In the genomic region with DNA sequence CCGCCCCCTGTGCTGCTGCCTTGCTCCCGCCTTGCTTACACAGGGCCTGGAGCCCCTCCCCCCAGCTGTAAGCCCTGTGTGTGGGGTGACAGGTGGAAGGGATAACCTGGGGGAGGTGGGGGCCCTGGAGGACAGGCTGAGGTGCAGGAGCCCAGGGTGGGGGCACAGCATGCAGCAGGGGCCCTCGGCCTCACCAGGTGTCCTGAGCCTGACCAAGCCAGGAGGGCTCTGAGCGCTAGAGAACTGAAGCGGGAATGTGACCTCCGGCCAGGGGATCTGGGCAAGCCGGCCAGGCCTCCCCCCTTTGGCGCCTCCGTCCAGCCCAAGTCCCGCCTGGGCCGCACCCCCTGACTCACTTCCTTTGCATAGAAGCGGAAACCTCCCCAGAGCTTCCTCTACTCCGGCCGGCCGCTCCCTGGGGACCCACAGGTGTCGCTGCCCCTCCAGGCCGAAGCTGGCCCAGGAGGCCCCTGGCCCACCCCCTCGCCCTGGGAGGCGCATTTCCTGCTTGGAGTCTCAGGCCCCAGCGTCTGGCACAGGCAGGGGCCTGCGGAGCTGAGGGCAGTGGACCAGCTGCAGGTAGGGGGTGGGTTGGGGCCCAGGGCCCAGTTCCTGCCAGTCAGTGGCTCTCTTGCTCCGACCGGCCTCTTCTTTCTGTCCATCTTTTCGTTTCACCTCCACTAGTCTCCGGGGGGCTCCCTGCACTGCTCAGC, we compare ENCODE assay signal across 1 cellular context.
TF ChIP-seq lines count a peak whose summit lies in the region.

TSS of gene TOR4A (plus strand) at position 398 of the 713 bp plus-strand sequence. CDS start 964 bp downstream, outside the sequence.

TF ChIP-seq in K562, 482 proteins besides CTCF, POLR2A, EP300 and RAD21 (continued from another document and continues in another):
- TF ChIP-seq, protein P1, sequence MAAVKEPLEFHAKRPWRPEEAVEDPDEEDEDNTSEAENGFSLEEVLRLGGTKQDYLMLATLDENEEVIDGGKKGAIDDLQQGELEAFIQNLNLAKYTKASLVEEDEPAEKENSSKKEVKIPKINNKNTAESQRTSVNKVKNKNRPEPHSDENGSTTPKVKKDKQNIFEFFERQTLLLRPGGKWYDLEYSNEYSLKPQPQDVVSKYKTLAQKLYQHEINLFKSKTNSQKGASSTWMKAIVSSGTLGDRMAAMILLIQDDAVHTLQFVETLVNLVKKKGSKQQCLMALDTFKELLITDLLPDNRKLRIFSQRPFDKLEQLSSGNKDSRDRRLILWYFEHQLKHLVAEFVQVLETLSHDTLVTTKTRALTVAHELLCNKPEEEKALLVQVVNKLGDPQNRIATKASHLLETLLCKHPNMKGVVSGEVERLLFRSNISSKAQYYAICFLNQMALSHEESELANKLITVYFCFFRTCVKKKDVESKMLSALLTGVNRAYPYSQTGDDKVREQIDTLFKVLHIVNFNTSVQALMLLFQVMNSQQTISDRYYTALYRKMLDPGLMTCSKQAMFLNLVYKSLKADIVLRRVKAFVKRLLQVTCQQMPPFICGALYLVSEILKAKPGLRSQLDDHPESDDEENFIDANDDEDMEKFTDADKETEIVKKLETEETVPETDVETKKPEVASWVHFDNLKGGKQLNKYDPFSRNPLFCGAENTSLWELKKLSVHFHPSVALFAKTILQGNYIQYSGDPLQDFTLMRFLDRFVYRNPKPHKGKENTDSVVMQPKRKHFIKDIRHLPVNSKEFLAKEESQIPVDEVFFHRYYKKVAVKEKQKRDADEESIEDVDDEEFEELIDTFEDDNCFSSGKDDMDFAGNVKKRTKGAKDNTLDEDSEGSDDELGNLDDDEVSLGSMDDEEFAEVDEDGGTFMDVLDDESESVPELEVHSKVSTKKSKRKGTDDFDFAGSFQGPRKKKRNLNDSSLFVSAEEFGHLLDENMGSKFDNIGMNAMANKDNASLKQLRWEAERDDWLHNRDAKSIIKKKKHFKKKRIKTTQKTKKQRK (IDR thresholded peaks at IDR 0.05; ENCODE audit: borderline replicate concordance, low read depth, low read length), result no peak
- no peak for TF ChIP-seq ELF4 (CRISPR knock-in tag; IDR thresholded peaks at IDR 0.05)
- TF ChIP-seq SIN3A (IDR thresholded peaks at IDR 0.05; ENCODE audit: borderline replicate concordance in 2 of 2, control insufficient read depth in 1 of 2, low read depth in 2 of 2, low read length in 2 of 2), result peak; percentile 63 to 83; a peak in 2 of 4 replicates
- no peak for TF ChIP-seq NFIX (CRISPR knock-in tag; IDR thresholded peaks at IDR 0.05; ENCODE audit: low read depth)
- peak; percentile 86 for TF ChIP-seq CCNT2 (IDR thresholded peaks at IDR 0.05; ENCODE audit: borderline replicate concordance, extremely low read depth, insufficient read length, low read depth, low read length)
- TF ChIP-seq HDAC3 (IDR thresholded peaks at IDR 0.05; ENCODE audit: borderline replicate concordance, partially characterized antibody), result peak; percentile 55
- TF ChIP-seq, protein P2, sequence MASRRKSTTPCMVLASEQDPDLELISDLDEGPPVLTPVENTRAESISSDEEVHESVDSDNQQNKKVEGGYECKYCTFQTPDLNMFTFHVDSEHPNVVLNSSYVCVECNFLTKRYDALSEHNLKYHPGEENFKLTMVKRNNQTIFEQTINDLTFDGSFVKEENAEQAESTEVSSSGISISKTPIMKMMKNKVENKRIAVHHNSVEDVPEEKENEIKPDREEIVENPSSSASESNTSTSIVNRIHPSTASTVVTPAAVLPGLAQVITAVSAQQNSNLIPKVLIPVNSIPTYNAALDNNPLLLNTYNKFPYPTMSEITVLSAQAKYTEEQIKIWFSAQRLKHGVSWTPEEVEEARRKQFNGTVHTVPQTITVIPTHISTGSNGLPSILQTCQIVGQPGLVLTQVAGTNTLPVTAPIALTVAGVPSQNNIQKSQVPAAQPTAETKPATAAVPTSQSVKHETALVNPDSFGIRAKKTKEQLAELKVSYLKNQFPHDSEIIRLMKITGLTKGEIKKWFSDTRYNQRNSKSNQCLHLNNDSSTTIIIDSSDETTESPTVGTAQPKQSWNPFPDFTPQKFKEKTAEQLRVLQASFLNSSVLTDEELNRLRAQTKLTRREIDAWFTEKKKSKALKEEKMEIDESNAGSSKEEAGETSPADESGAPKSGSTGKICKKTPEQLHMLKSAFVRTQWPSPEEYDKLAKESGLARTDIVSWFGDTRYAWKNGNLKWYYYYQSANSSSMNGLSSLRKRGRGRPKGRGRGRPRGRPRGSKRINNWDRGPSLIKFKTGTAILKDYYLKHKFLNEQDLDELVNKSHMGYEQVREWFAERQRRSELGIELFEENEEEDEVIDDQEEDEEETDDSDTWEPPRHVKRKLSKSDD (conservative IDR thresholded peaks at IDR 0.05; ENCODE audit: low read length), result 0 out of 2 replicates have a peak, but pooled peaks have one; percentile 18
- peak; percentile 77 for TF ChIP-seq TAF1 (IDR thresholded peaks at IDR 0.05; ENCODE audit: control insufficient read depth, extremely low read depth, insufficient read depth, low read length, severe bottlenecking)
- no peak; the same call in 1 of the 2 replicates for TF ChIP-seq CC2D1A (IDR thresholded peaks at IDR 0.05)
- TF ChIP-seq, protein P3, sequence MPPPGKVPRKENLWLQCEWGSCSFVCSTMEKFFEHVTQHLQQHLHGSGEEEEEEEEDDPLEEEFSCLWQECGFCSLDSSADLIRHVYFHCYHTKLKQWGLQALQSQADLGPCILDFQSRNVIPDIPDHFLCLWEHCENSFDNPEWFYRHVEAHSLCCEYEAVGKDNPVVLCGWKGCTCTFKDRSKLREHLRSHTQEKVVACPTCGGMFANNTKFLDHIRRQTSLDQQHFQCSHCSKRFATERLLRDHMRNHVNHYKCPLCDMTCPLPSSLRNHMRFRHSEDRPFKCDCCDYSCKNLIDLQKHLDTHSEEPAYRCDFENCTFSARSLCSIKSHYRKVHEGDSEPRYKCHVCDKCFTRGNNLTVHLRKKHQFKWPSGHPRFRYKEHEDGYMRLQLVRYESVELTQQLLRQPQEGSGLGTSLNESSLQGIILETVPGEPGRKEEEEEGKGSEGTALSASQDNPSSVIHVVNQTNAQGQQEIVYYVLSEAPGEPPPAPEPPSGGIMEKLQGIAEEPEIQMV (tag; conservative IDR thresholded peaks at IDR 0.05; ENCODE audit: low read depth), result no peak
- no peak for TF ChIP-seq ZNF785 (CRISPR knock-in tag; IDR thresholded peaks at IDR 0.05)
- TF ChIP-seq SPI1 (IDR thresholded peaks at IDR 0.05; ENCODE audit: borderline replicate concordance, low read depth, low read length), result peak; percentile 86
- no peak for TF ChIP-seq BCOR (IDR thresholded peaks at IDR 0.05)
- peak; percentile 23 for TF ChIP-seq LCOR (CRISPR knock-in tag; IDR thresholded peaks at IDR 0.05)
- TF ChIP-seq, protein P4, sequence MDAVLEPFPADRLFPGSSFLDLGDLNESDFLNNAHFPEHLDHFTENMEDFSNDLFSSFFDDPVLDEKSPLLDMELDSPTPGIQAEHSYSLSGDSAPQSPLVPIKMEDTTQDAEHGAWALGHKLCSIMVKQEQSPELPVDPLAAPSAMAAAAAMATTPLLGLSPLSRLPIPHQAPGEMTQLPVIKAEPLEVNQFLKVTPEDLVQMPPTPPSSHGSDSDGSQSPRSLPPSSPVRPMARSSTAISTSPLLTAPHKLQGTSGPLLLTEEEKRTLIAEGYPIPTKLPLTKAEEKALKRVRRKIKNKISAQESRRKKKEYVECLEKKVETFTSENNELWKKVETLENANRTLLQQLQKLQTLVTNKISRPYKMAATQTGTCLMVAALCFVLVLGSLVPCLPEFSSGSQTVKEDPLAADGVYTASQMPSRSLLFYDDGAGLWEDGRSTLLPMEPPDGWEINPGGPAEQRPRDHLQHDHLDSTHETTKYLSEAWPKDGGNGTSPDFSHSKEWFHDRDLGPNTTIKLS (IDR thresholded peaks at IDR 0.05; ENCODE audit: borderline replicate concordance, low read depth), result no peak; the same call in 1 of the 2 replicates
- peak; percentile 43; the same call in 1 of the 2 replicates for TF ChIP-seq HCFC1 (IDR thresholded peaks at IDR 0.05; ENCODE audit: low read depth, low read length)
- TF ChIP-seq, protein P5, sequence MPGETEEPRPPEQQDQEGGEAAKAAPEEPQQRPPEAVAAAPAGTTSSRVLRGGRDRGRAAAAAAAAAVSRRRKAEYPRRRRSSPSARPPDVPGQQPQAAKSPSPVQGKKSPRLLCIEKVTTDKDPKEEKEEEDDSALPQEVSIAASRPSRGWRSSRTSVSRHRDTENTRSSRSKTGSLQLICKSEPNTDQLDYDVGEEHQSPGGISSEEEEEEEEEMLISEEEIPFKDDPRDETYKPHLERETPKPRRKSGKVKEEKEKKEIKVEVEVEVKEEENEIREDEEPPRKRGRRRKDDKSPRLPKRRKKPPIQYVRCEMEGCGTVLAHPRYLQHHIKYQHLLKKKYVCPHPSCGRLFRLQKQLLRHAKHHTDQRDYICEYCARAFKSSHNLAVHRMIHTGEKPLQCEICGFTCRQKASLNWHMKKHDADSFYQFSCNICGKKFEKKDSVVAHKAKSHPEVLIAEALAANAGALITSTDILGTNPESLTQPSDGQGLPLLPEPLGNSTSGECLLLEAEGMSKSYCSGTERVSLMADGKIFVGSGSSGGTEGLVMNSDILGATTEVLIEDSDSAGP (CRISPR knock-in tag; IDR thresholded peaks at IDR 0.05), result no peak
- peak; percentile 46 for TF ChIP-seq KAT2B (IDR thresholded peaks at IDR 0.05; ENCODE audit: low read depth, low read length)
- TF ChIP-seq HMGN3 (IDR thresholded peaks at IDR 0.05; ENCODE audit: borderline replicate concordance, extremely low read depth, insufficient read length, low read depth, low read length), result peak; percentile 83
- TF ChIP-seq RBM14 (IDR thresholded peaks at IDR 0.05; ENCODE audit: borderline replicate concordance, insufficient read depth, low read depth, low read length), result 0 out of 2 replicates have a peak, but pooled peaks have one; percentile 23
- peak; percentile 58; the same call in 1 of the 2 replicates for TF ChIP-seq PHF8 (IDR thresholded peaks at IDR 0.05; ENCODE audit: borderline replicate concordance, low read length)
- no peak for TF ChIP-seq RBM34 (IDR thresholded peaks at IDR 0.05; ENCODE audit: borderline replicate concordance, insufficient read depth, low read length)
- TF ChIP-seq MTF1 (CRISPR knock-in tag; IDR thresholded peaks at IDR 0.05; ENCODE audit: borderline replicate concordance), result no peak
- TF ChIP-seq KDM1A (IDR thresholded peaks at IDR 0.05), result no peak
- no peak for TF ChIP-seq HMG20B (CRISPR knock-in tag; IDR thresholded peaks at IDR 0.05)
- TF ChIP-seq EGR1 (conservative IDR thresholded peaks at IDR 0.05), result peak; percentile 1
- TF ChIP-seq ATF6 (CRISPR knock-in tag; IDR thresholded peaks at IDR 0.05), result peak; percentile 42; the same call in 1 of the 2 replicates
- no peak for TF ChIP-seq CBX2 (IDR thresholded peaks at IDR 0.05; ENCODE audit: insufficient read depth, low read length, poor library complexity, severe bottlenecking)
- TF ChIP-seq, protein P6, sequence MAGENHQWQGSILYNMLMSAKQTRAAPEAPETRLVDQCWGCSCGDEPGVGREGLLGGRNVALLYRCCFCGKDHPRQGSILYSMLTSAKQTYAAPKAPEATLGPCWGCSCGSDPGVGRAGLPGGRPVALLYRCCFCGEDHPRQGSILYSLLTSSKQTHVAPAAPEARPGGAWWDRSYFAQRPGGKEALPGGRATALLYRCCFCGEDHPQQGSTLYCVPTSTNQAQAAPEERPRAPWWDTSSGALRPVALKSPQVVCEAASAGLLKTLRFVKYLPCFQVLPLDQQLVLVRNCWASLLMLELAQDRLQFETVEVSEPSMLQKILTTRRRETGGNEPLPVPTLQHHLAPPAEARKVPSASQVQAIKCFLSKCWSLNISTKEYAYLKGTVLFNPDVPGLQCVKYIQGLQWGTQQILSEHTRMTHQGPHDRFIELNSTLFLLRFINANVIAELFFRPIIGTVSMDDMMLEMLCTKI (IDR thresholded peaks at IDR 0.05; ENCODE audit: partially characterized antibody), result no peak
- TF ChIP-seq SRSF7 (optimal IDR thresholded peaks at IDR 0.05; ENCODE audit: low read depth, low read length), result no peak
- TF ChIP-seq ZNF77 (CRISPR knock-in tag; IDR thresholded peaks at IDR 0.05), result no peak
- no peak for TF ChIP-seq ZNF436 (CRISPR knock-in tag; IDR thresholded peaks at IDR 0.05)
- TF ChIP-seq PHTF2 (CRISPR knock-in tag; IDR thresholded peaks at IDR 0.05), result no peak
- 0 out of 2 replicates have a peak, but pooled peaks have one; percentile 33 for TF ChIP-seq NR2C1 (IDR thresholded peaks at IDR 0.05)
- no peak for TF ChIP-seq NR2C1 (tag; IDR thresholded peaks at IDR 0.05)
- no peak for TF ChIP-seq U2AF2 (optimal IDR thresholded peaks at IDR 0.05; ENCODE audit: low read depth, low read length)
- peak in 1 of 2 experiments; percentile 69; a peak in 2 of 4 replicates for TF ChIP-seq SRF (CRISPR knock-in tag; IDR thresholded peaks at IDR 0.05)
- TF ChIP-seq ARID4B (CRISPR knock-in tag; IDR thresholded peaks at IDR 0.05), result peak; percentile 70
